19 cellular contexts compared by ENCODE assay signal in genomic region chr2:111909079-111909478, GRCh38. TPM values are rescaled to one million over a fixed set of nuclear protein-coding genes. Genes with fewer than 3 reads are reported as not detected.
DNase-seq lines count a peak whose midpoint lies in the region; ATAC-seq and TF ChIP-seq lines count a peak whose summit lies in the region.
"Had no signal": no experiment of that assay in that cellular context is flagged by ENCODE, and none has a peak within 500 bp of the region (broad histone marks: within the 10 kb centered on the region; RNA-seq: fewer than 3 reads in every experiment).

No MANE protein-coding gene starts in this region.

- H3K9me3 Mint-ChIP-seq in WTC11 = no peaks in the 10 kb centered on the region
- H3K9me3 Mint-ChIP-seq: activated B cell treated with CpG ODN at 0.5 μM for 24 hours, natural killer cell had no signal

- no peak overlapping the region for H3K9ac ChIP-seq in liver (ENCODE audit: low read depth in 1 of 2, low read length in 2 of 2)
- H3K9ac ChIP-seq in smooth muscle cell (ENCODE audit: low read depth) = no peak overlapping the region

- no peaks in the 10 kb centered on the region for H3K36me3 Mint-ChIP-seq in WTC11
- H3K36me3 Mint-ChIP-seq: activated naive CD8-positive, alpha-beta T cell; natural killer cell had no signal

- no peak overlapping the region for H3K27ac Mint-ChIP-seq in WTC11
- H3K27ac Mint-ChIP-seq: activated B cell treated with CpG ODN at 0.5 μM for 24 hours; activated CD8-positive, alpha-beta T cell treated with anti-CD3 and anti-CD28 coated beads, Interleukin-2, amount 10 ng/mL, durations not matched to agents 7 days and 5 days; activated naive CD8-positive, alpha-beta T cell; natural killer cell; T-helper 17 cell had no signal

- H3K4me1 Mint-ChIP-seq in WTC11 = peaks cover 35% of the 10 kb centered on the region
- H3K4me1 Mint-ChIP-seq: T-helper 17 cell had no signal

- H3K36me3 ChIP-seq in liver (ENCODE audit: control insufficient read depth in 4 of 4, insufficient read depth in 3 of 4, low read depth in 1 of 4, low read length in 3 of 4) = no peaks in the 10 kb centered on the region
- H3K36me3 ChIP-seq in smooth muscle cell (ENCODE audit: low read depth) = no peaks in the 10 kb centered on the region
- H3K36me3 ChIP-seq: SJCRH30 had no signal

- TF ChIP-seq RAD21 in liver (IDR thresholded peaks at IDR 0.05) = no peak

- H3K27me3 Mint-ChIP-seq in WTC11 (ENCODE audit: low read depth) = no peaks in the 10 kb centered on the region; the same call in 1 of the 2 replicates
- H3K27me3 Mint-ChIP-seq: activated B cell treated with CpG ODN at 0.5 μM for 24 hours; activated naive CD8-positive, alpha-beta T cell; T-helper 17 cell had no signal

- peaks cover 52% of the 10 kb centered on the region for H3K79me2 ChIP-seq in smooth muscle cell (ENCODE audit: low read depth)

- no peaks in the 10 kb centered on the region for H3K9me3 ChIP-seq in liver (ENCODE audit: control insufficient read depth in 4 of 4, low read length in 3 of 4)
- H3K9me3 ChIP-seq in smooth muscle cell (replicated peaks; ENCODE audit: low read depth) = no peaks in the 10 kb centered on the region
- H3K9me3 ChIP-seq: SJCRH30 had no signal

- no peak overlapping the region for H3K4me3 Mint-ChIP-seq in WTC11
- H3K4me3 Mint-ChIP-seq: activated B cell treated with CpG ODN at 0.5 μM for 24 hours; activated CD8-positive, alpha-beta T cell treated with anti-CD3 and anti-CD28 coated beads, Interleukin-2, amount 10 ng/mL, durations not matched to agents 7 days and 5 days; activated naive CD8-positive, alpha-beta T cell; natural killer cell; T-helper 17 cell had no signal

- no peaks in the 10 kb centered on the region for H3K27me3 ChIP-seq in liver (ENCODE audit: control insufficient read depth in 4 of 4, insufficient read depth in 4 of 4, low read length in 3 of 4)
- no peaks in the 10 kb centered on the region for H3K27me3 ChIP-seq in smooth muscle cell (ENCODE audit: low read depth)
- H3K27me3 ChIP-seq: SJCRH30 had no signal

- H4K20me1 ChIP-seq in smooth muscle cell (ENCODE audit: low read depth) = no peaks in the 10 kb centered on the region

- H3K4me2 ChIP-seq in smooth muscle cell = peak overlapping the region; percentile 66

- ATAC-seq in HG02852 (IDR thresholded peaks at IDR 0.05; ENCODE audit: unreplicated experiment) (no peak), WTC11 (no peak), GM18873 (IDR thresholded peaks at IDR 0.05; ENCODE audit: low FRiP score, unreplicated experiment) (no peak)
- ATAC-seq: activated CD8-positive, alpha-beta T cell treated with anti-CD3 and anti-CD28 coated beads, Interleukin-2, amount 10 ng/mL, durations not matched to agents 7 days and 5 days; natural killer cell; stimulated activated naive CD8-positive, alpha-beta T cell treated with anti-CD3 and anti-CD28 coated beads, Interleukin-15, Interleukin-2, amounts not matched to agents 100 U/mL and 50 U/mL, for 24 hours; T-helper 17 cell had no signal

- POLR2A ChIA-PET in WTC11 (lab: Charles Lee) = no interaction called here

- DNase-seq in Caki2 (ENCODE audit: low read depth) (peak; percentile 31), caudate nucleus (lab: John Stamatoyannopoulos, UW) (no peak), smooth muscle cell (lab: John Stamatoyannopoulos, UW; ENCODE audit: unreplicated experiment) (no peak), WTC11 (ENCODE audit: low spot score) (no peak)
- DNase-seq: activated B cell treated with CpG ODN at 0.5 μM for 24 hours; activated CD8-positive, alpha-beta T cell treated with anti-CD3 and anti-CD28 coated beads, Interleukin-2, amount 10 ng/mL, durations not matched to agents 7 days and 5 days; activated T-cell treated with anti-CD3 and anti-CD28 coated beads, Interleukin-2, amount 50 U/mL, for 48 hours; natural killer cell; NCI-H1105; NCI-H526; OCI-M1; retina; SJCRH30; stimulated activated naive CD8-positive, alpha-beta T cell treated with anti-CD3 and anti-CD28 coated beads, Interleukin-15, Interleukin-2, amounts not matched to agents 100 U/mL and 50 U/mL, for 24 hours; T-helper 17 cell had no signal

- no peak overlapping the region for H2AFZ ChIP-seq in smooth muscle cell (ENCODE audit: low read depth)

- CTCF ChIA-PET in WTC11 (lab: Charles Lee) = no interaction called here

- WGBS in liver = 44% methylated on average over 3 of the region's 3 CpGs
- 10% methylated on average over 3 of the region's 3 CpGs for WGBS in smooth muscle cell (ENCODE audit: low lambda C conversion rate)

- H3K4me3 ChIP-seq in liver (ENCODE audit: low read depth in 1 of 3, low read length in 3 of 3) (no peak overlapping the region), smooth muscle cell (no peak overlapping the region)
- H3K4me3 ChIP-seq: SJCRH30 had no signal

- peaks cover 11 to 58% (median 54%) of the 10 kb centered on the region in 4 donors for H3K4me1 ChIP-seq in liver (ENCODE audit: control insufficient read depth in 4 of 4, insufficient read depth in 4 of 4, low read length in 3 of 4)
- H3K4me1 ChIP-seq in smooth muscle cell (ENCODE audit: low read depth) = peaks cover 36% of the 10 kb centered on the region

- H3K27ac ChIP-seq in caudate nucleus (ENCODE audit: low read depth, low read length) = peak overlapping the region; percentile 62
- no peak overlapping the region for H3K27ac ChIP-seq in liver (ENCODE audit: low read depth in 1 of 2, low read length in 2 of 2)
- H3K27ac ChIP-seq in smooth muscle cell (ENCODE audit: low read depth) = peak overlapping the region; percentile 46
- H3K27ac ChIP-seq: SJCRH30 had no signal

- no peak for TF ChIP-seq CTCF in liver (IDR thresholded peaks at IDR 0.05; ENCODE audit: low read depth, low read length, missing input control)
- TF ChIP-seq CTCF in smooth muscle cell (IDR thresholded peaks at IDR 0.05; ENCODE audit: borderline replicate concordance, insufficient read depth, poor library complexity, severe bottlenecking) = no peak
- no peak for TF ChIP-seq CTCF in WTC11 (IDR thresholded peaks at IDR 0.05)

- H3F3A ChIP-seq in smooth muscle cell (ENCODE audit: low read depth) = no peaks in the 10 kb centered on the region

- in situ Hi-C loops in Caki2 (cut with HindIII; ENCODE audit: low pct_unique_long_range_greater_than_20kb, low sequenced_read_pairs) = no loop called here

TF ChIP-seq in liver, 16 proteins besides CTCF, POLR2A, EP300 and RAD21 (continues in another document):
- TF ChIP-seq HNF4A (conservative IDR thresholded peaks at IDR 0.05) (no peak), FOXA2 (IDR thresholded peaks at IDR 0.05) (no peak), ZBTB33 (IDR thresholded peaks at IDR 0.05) (no peak)

TF ChIP-seq in WTC11, 78 proteins besides CTCF, POLR2A, EP300 and RAD21 (continues in another document):
- TF ChIP-seq TP53 (CRISPR knock-in tag; IDR thresholded peaks at IDR 0.05) = no peak
- no peak for TF ChIP-seq ZMAT4 (CRISPR knock-in tag; IDR thresholded peaks at IDR 0.05)
- no peak for TF ChIP-seq ERG (CRISPR knock-in tag; IDR thresholded peaks at IDR 0.05)
- TF ChIP-seq ZNF425 (CRISPR knock-in tag; conservative IDR thresholded peaks at IDR 0.05) = no peak
- TF ChIP-seq JAZF1 (CRISPR knock-in tag; IDR thresholded peaks at IDR 0.05) = no peak

RNA-seq across cellular contexts. Expression of gene MERTK, which starts 10.7 kb away (rescaled TPM):
- 1.4 and 9.3 TPM in 2 replicates for total RNA-seq in Caki2 (2014; rRNA removed; shearing (Covaris generic); ENCODE audit: low replicate concordance)
- total RNA-seq in liver = 10 to 100 TPM in 1 of 2 donors, 1 to 10 TPM in 1; 9.0 to 34.1 TPM
- 1 to 10 TPM; 6.3 to 7.4 TPM for polyA plus RNA-seq in liver
- total RNA-seq in smooth muscle cell = 9.4 and 13.0 TPM in 2 replicates
- polyA plus RNA-seq in smooth muscle cell = 4.6 and 5.1 TPM in 2 replicates
- total RNA-seq in WTC11 (2021) = 5.7 to 7.3 TPM (median 6.9 TPM) in 3 replicates
- total RNA-seq: activated B cell treated with CpG ODN at 0.5 μM for 24 hours had no signal

RNA-seq across cellular contexts. Expression of gene ANAPC1, which starts 25.1 kb away (rescaled TPM):
- total RNA-seq in Caki2 (2014; rRNA removed; shearing (Covaris generic); ENCODE audit: low replicate concordance) = 48.3 and 49.1 TPM in 2 replicates
- total RNA-seq in liver = 10 to 100 TPM; 32.4 to 36.9 TPM
- 1 to 10 TPM; 3.5 to 6.3 TPM for polyA plus RNA-seq in liver
- 33.8 and 39.7 TPM in 2 replicates for total RNA-seq in smooth muscle cell
- 8.4 and 11.9 TPM in 2 replicates for polyA plus RNA-seq in smooth muscle cell
- 96.9 to 122 TPM (median 97.1 TPM) in 3 replicates for total RNA-seq in WTC11 (2021)

Comparison
In these comparisons a context has a peak if more than half of its experiments do, and no peak if none do; other contexts are left out.
1. H3K27ac ChIP-seq: peak in caudate nucleus (single experiment) and smooth muscle cell (single experiment); none in liver (0 of 2).